8 cellular contexts compared by ENCODE assay signal in the genomic region with DNA sequence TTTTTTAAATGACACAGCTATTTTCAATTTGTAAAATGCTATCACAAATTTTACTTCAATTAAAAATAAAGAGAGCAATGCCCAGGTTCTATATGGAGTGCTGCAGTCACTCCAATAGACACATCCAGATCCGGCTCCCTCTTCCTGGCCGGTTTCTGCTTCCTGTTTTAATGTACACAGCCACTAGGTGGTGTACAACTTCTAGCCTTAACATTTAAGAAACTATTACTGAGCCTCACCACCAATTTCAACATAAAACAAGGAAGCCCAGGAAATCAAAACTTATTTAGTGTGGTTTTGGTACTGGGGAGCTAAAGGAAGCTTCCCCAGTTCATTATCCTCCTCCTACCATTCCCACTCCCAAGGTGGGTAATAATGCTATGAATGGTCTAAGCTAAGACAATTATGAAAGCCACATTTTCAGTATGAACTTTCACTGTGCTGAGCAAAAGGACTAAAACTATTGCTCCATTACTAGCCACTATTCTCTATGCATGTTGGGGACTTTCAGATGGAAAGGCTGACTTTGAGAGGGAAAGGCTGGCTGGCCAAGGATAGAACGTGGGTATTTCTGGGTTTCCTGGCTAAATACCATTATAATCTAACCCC. TPM values are rescaled to one million over a fixed set of nuclear protein-coding genes. Genes with fewer than 3 reads are reported as not detected.
DNase-seq lines count a peak whose midpoint lies in the region; ATAC-seq and TF ChIP-seq lines count a peak whose summit lies in the region.

No MANE protein-coding gene starts in this region.

- peak; percentile 82 for DNase-seq in EH (ENCODE audit: low read depth)
- DNase-seq in KG1 (lab: John Stamatoyannopoulos, UW) = peak; percentile 79
- peak; percentile 57 for DNase-seq in activated naive CD4-positive, alpha-beta T cell treated with anti-CD3 and anti-CD28 coated beads, Interleukin-2, amount 10 ng/mL, durations not matched to agents 7 days and 5 days
- no peak for DNase-seq in osteoblast (ENCODE audit: insufficient read length, low spot score, missing footprints)

- H3K4me1 ChIP-seq in OCI-LY3 (ENCODE audit: low read length) (no peaks in the 10 kb centered on the region), gastroesophageal sphincter (peaks cover 0 to 31% (median 0%) of the 10 kb centered on the region in 3 donors), osteoblast (ENCODE audit: insufficient read depth, low read length) (peaks cover 3% of the 10 kb centered on the region)

- peaks cover 36% of the 10 kb centered on the region for H3K36me3 Mint-ChIP-seq in activated naive CD4-positive, alpha-beta T cell treated with anti-CD3 and anti-CD28 coated beads, Interleukin-2, amount 10 ng/mL, durations not matched to agents 7 days and 5 days

- no peak overlapping the region for H3K4me3 Mint-ChIP-seq in activated naive CD4-positive, alpha-beta T cell treated with anti-CD3 and anti-CD28 coated beads, Interleukin-2, amount 10 ng/mL, durations not matched to agents 7 days and 5 days

- no peak overlapping the region for H2AFZ ChIP-seq in OCI-LY3 (ENCODE audit: low read depth, low read length)
- no peak overlapping the region for H2AFZ ChIP-seq in osteoblast (ENCODE audit: low read length)

- H3K36me3 ChIP-seq in OCI-LY3 (replicated peaks; ENCODE audit: low read depth, low read length) (peaks cover 21% of the 10 kb centered on the region), gastroesophageal sphincter (peaks cover 0 to 84% of the 10 kb centered on the region in 2 donors), osteoblast (ENCODE audit: insufficient read depth, low read length) (peaks cover 54% of the 10 kb centered on the region)

- TF ChIP-seq EP300 in gastroesophageal sphincter (IDR thresholded peaks at IDR 0.05) = no peak

- TF ChIP-seq POLR2A in gastroesophageal sphincter (IDR thresholded peaks at IDR 0.05) = no peak

- no peaks in the 10 kb centered on the region for H3K79me2 ChIP-seq in OCI-LY3 (ENCODE audit: low read length)
- peaks cover 4% of the 10 kb centered on the region for H3K79me2 ChIP-seq in osteoblast (ENCODE audit: insufficient read depth, low read length)

- WGBS in gastroesophageal sphincter (ENCODE audit: low coverage in 1 of 2), 2 donors = 4 to 11% methylated on average over 3 of the region's 3 CpGs

- ATAC-seq in gastroesophageal sphincter (peak; percentile 74), HG03097 (IDR thresholded peaks at IDR 0.05; ENCODE audit: low FRiP score, unreplicated experiment) (no peak), HG02870 (IDR thresholded peaks at IDR 0.05; ENCODE audit: unreplicated experiment) (no peak)

- H3K4me2 ChIP-seq in OCI-LY3 (ENCODE audit: low read length) (no peak overlapping the region), osteoblast (ENCODE audit: insufficient read depth, low read length) (no peak overlapping the region)

- peaks cover 18% of the 10 kb centered on the region for H3K4me1 Mint-ChIP-seq in activated naive CD4-positive, alpha-beta T cell treated with anti-CD3 and anti-CD28 coated beads, Interleukin-2, amount 10 ng/mL, durations not matched to agents 7 days and 5 days

- no peaks in the 10 kb centered on the region for H3K27me3 ChIP-seq in OCI-LY3 (ENCODE audit: low read depth, low read length)
- H3K27me3 ChIP-seq in gastroesophageal sphincter = no peaks in the 10 kb centered on the region
- no peaks in the 10 kb centered on the region for H3K27me3 ChIP-seq in osteoblast (ENCODE audit: insufficient read depth, low read length)

- TF ChIP-seq CTCF in OCI-LY3 (IDR thresholded peaks at IDR 0.05; ENCODE audit: low read depth, low read length) (peak; percentile 88), gastroesophageal sphincter (IDR thresholded peaks at IDR 0.05) (peak; percentile 38 to 89 (median 82)), osteoblast (IDR thresholded peaks at IDR 0.05; ENCODE audit: extremely low read depth, low read depth, low read length) (peak; percentile 77)

- no peak overlapping the region for H3K27ac Mint-ChIP-seq in activated naive CD4-positive, alpha-beta T cell treated with anti-CD3 and anti-CD28 coated beads, Interleukin-2, amount 10 ng/mL, durations not matched to agents 7 days and 5 days

- no peaks in the 10 kb centered on the region for H3K27me3 Mint-ChIP-seq in activated naive CD4-positive, alpha-beta T cell treated with anti-CD3 and anti-CD28 coated beads, Interleukin-2, amount 10 ng/mL, durations not matched to agents 7 days and 5 days

- no peaks in the 10 kb centered on the region for H4K20me1 ChIP-seq in OCI-LY3 (ENCODE audit: insufficient read depth, low read length)
- H4K20me1 ChIP-seq in osteoblast (ENCODE audit: insufficient read depth, low read length) = peaks cover 3% of the 10 kb centered on the region

- H3K9me3 ChIP-seq in OCI-LY3 (ENCODE audit: insufficient read depth, low read length) (no peaks in the 10 kb centered on the region), gastroesophageal sphincter (peaks cover 0 to 5% (median 0%) of the 10 kb centered on the region in 3 donors), osteoblast (ENCODE audit: low read depth, low read length) (no peaks in the 10 kb centered on the region)

- H3K4me3 ChIP-seq in OCI-LY3 (ENCODE audit: low read length) (no peak overlapping the region), gastroesophageal sphincter (no peak overlapping the region), osteoblast (ENCODE audit: insufficient read depth, low read length) (no peak overlapping the region)

- H3K9me3 Mint-ChIP-seq in activated naive CD4-positive, alpha-beta T cell treated with anti-CD3 and anti-CD28 coated beads, Interleukin-2, amount 10 ng/mL, durations not matched to agents 7 days and 5 days = no peaks in the 10 kb centered on the region

- H3K27ac ChIP-seq in OCI-LY3 (ENCODE audit: low read length) (no peak overlapping the region), gastroesophageal sphincter (peak overlapping the region; percentile 43 to 68 (median 54)), osteoblast (ENCODE audit: low read depth, low read length) (peak overlapping the region; percentile 8)

- CTCF ChIA-PET in activated naive CD4-positive, alpha-beta T cell treated with anti-CD3 and anti-CD28 coated beads, Interleukin-2, amount 10 ng/mL, durations not matched to agents 7 days and 5 days (lab: Charles Lee) = interaction anchor here (0.6 to 2.9 kb wide), 26 partner anchors 10 to 251 kb away, joined by 3 to 18 read pairs (median 4); a partner anchor contains a TSS

- H3K9ac ChIP-seq in OCI-LY3 (ENCODE audit: low read length) = no peak overlapping the region

RNA-seq across cellular contexts. Expression of a gene that starts 25.5 kb away (rescaled TPM):
- total RNA-seq in gastroesophageal sphincter (10 to 100 TPM; 10.6 to 20.6 (median 14.4) TPM), osteoblast (7.2 and 13.3 TPM in 2 replicates)

RNA-seq across cellular contexts. Expression of a gene that starts 34.5 kb away (rescaled TPM):
- total RNA-seq in gastroesophageal sphincter (10 to 100 TPM in 3 of 4 donors, 1 to 10 TPM in 1; 9.7 to 17.9 (median 14.0) TPM), osteoblast (12.4 and 13.4 TPM in 2 replicates)

RNA-seq across cellular contexts. Expression of a gene that starts 44.5 kb away (rescaled TPM):
- total RNA-seq in gastroesophageal sphincter (1 to 10 TPM; 6.2 to 9.2 (median 7.1) TPM), osteoblast (20.3 and 23.2 TPM in 2 replicates)

RNA-seq across cellular contexts. Expression of a gene that starts 48.4 kb away (rescaled TPM):
- 10 to 100 TPM; 34.1 to 49.6 (median 42.3) TPM for total RNA-seq in gastroesophageal sphincter
- 18.3 and 18.5 TPM in 2 replicates for total RNA-seq in osteoblast
